Comparison of ENCODE assay signal across 19 cellular contexts in genomic region chr14:67785270-67786109, GRCh38.
"Had no signal": no experiment of that assay in that cellular context is flagged by ENCODE, and none has a peak within 500 bp of the region (broad histone marks: within the 10 kb centered on the region; RNA-seq: fewer than 3 reads in every experiment).

No MANE protein-coding gene starts in this region.

- H3K79me2 ChIP-seq: parathyroid adenoma had no signal

- H3K27ac ChIP-seq: coronary artery, esophagus squamous epithelium, neural progenitor cell, parathyroid adenoma, sigmoid colon, suprapubic skin, transverse colon had no signal

- H3K4me3 ChIP-seq: coronary artery, esophagus squamous epithelium, mucosa of descending colon, neural progenitor cell, sigmoid colon, suprapubic skin, transverse colon had no signal

- H3K9ac ChIP-seq: neural progenitor cell, parathyroid adenoma had no signal

- H2AFZ ChIP-seq: neural progenitor cell, parathyroid adenoma had no signal

- DNase-seq: dermis blood vessel endothelial cell; effector memory CD4-positive, alpha-beta T cell; erythroblast; esophagus squamous epithelium; foreskin melanocyte; mesenchymal stem cell; mucosa of descending colon; naive thymus-derived CD4-positive, alpha-beta T cell; right cardiac atrium; sigmoid colon; small intestine; stimulated activated CD4-positive, alpha-beta T cell treated with anti-CD3 and anti-CD28 coated beads, Interleukin-15, amount 100 ng/mL, for 24 hours; stimulated activated CD4-positive, alpha-beta T cell treated with anti-CD3 and anti-CD28 coated beads, Interleukin-2, amount 100 ng/mL, for 48 hours; stimulated activated naive B cell treated with anti-CD40 and anti-IgM and Interleukin-4, amounts not matched to agents 10 μg/mL and 1 μg/mL and 100 μg/mL, for 72 hours; transverse colon had no signal

- FAIRE-seq: small intestine had no signal

- H3K4me1 ChIP-seq: esophagus squamous epithelium, neural progenitor cell, parathyroid adenoma, sigmoid colon, suprapubic skin, transverse colon had no signal

- ATAC-seq: mucosa of descending colon; naive thymus-derived CD4-positive, alpha-beta T cell; stimulated activated naive B cell treated with anti-CD40 and anti-IgM and Interleukin-4, amounts not matched to agents 10 μg/mL and 1 μg/mL and 100 μg/mL, for 72 hours had no signal

- H3K4me2 ChIP-seq: neural progenitor cell had no signal

- H3K27me3 ChIP-seq: esophagus squamous epithelium, neural progenitor cell, sigmoid colon, suprapubic skin, transverse colon had no signal

- H3K36me3 ChIP-seq: neural progenitor cell had no signal

- H3K9me3 ChIP-seq: esophagus squamous epithelium, mucosa of descending colon, sigmoid colon, suprapubic skin, transverse colon had no signal
